18 cellular contexts compared by ENCODE assay signal in the genomic region with DNA sequence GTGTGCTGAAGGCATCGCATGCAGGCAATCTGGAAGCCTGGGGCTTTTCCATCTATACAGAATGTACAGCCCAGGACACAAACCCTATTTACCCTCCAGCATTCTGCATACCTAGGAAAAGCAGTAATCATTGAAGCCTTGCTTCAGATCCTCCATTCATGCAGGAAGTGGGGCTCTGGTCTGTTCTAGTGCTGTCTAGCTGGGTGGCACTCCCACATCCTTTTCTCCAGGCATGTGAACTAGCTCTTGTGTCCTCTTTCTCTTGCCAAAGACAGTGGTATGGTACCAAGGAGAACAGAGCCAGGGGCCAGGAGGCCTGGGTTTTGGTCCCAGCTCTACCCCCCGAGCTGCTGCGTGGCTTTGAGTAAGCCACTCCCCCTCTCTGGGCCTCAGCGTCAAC. TPM values are rescaled to one million over a fixed set of nuclear protein-coding genes. Genes with fewer than 3 reads are reported as not detected.
DNase-seq lines count a peak whose midpoint lies in the region; ATAC-seq and TF ChIP-seq lines count a peak whose summit lies in the region.
"Had no signal": no experiment of that assay in that cellular context is flagged by ENCODE, and none has a peak within 500 bp of the region (broad histone marks: within the 10 kb centered on the region; RNA-seq: fewer than 3 reads in every experiment).

No MANE protein-coding gene starts in this region.

- peak overlapping the region in 2 of 3 donors; percentile 67 to 70 for H3K27ac Mint-ChIP-seq in CD4-positive, CD25-positive, alpha-beta regulatory T cell
- peak overlapping the region; percentile 84 for H3K27ac Mint-ChIP-seq in activated naive CD8-positive, alpha-beta T cell treated with anti-CD3 and anti-CD28 coated beads, Interleukin-2, amount 10 ng/mL, durations not matched to agents 7 days and 5 days
- no peak overlapping the region for H3K27ac Mint-ChIP-seq in endodermal cell

- H4K20me1 ChIP-seq in IMR-90 (ENCODE audit: insufficient read depth, low read length), result peaks cover 2% of the 10 kb centered on the region; the same call in 1 of the 2 replicates

- H3K4me1 ChIP-seq in CD4-positive, CD25-positive, alpha-beta regulatory T cell (ENCODE audit: control insufficient read depth, insufficient read depth, low read length, poor library complexity, severe bottlenecking), result peaks cover 8% of the 10 kb centered on the region
- peaks cover 3% of the 10 kb centered on the region; the same call in 1 of the 2 replicates for H3K4me1 ChIP-seq in IMR-90 (ENCODE audit: control insufficient read depth, insufficient read depth, low read length)
- peaks cover 22% of the 10 kb centered on the region for H3K4me1 ChIP-seq in mesenchymal stem cell (ENCODE audit: control insufficient read depth, insufficient read depth, low read depth, low read length)
- H3K4me1 ChIP-seq in endodermal cell (ENCODE audit: control insufficient read depth, insufficient read depth, low read length), result no peaks in the 10 kb centered on the region
- H3K4me1 ChIP-seq: sigmoid colon had no signal

- in situ Hi-C loops in IMR-90 (cut with MboI; ENCODE audit: low sequenced_read_pairs), result no loop called here

- CTCF ChIA-PET in IMR-90 (lab: Yijun Ruan, JAX), result no interaction called here

- DNase-seq in CD4-positive, CD25-positive, alpha-beta regulatory T cell, result peak in 1 of 3 donors; percentile 48
- DNase-seq in IMR-90 (no peak), mesenchymal stem cell (no peak), endodermal cell (no peak)
- DNase-seq in activated naive CD8-positive, alpha-beta T cell treated with anti-CD3 and anti-CD28 coated beads, Interleukin-2, amount 10 ng/mL, durations not matched to agents 7 days and 5 days, result no peak
- DNase-seq in stimulated activated CD4-positive, alpha-beta T cell treated with anti-CD3 and anti-CD28 coated beads, Interleukin-2, amount 100 ng/mL, for 24 hours, result no peak
- DNase-seq: activated effector memory CD4-positive, alpha-beta T cell treated with anti-CD3 and anti-CD28 coated beads, Interleukin-2, amount 50 U/mL, for 16 hours; immature natural killer cell; midbrain; NCI-H146; NCI-H510A treated with DMSO at 0.1 percent for 48 hours; occipital lobe; sigmoid colon; stimulated activated CD4-positive, alpha-beta T cell treated with anti-CD3 and anti-CD28 coated beads, Interleukin-1b, Interleukin-23, amount 100 ng/mL, for 48 hours had no signal

- H2BK20ac ChIP-seq in IMR-90 (ENCODE audit: low read depth, low read length), result no peak overlapping the region

- no peaks in the 10 kb centered on the region for H3K9me3 ChIP-seq in CD4-positive, CD25-positive, alpha-beta regulatory T cell (ENCODE audit: control insufficient read depth in 2 of 2, low read length in 2 of 2)
- H3K9me3 ChIP-seq in IMR-90 (ENCODE audit: control insufficient read depth, insufficient read depth, low read length), result no peaks in the 10 kb centered on the region
- H3K9me3 ChIP-seq in mesenchymal stem cell (ENCODE audit: control insufficient read depth, low read length), result no peaks in the 10 kb centered on the region
- no peaks in the 10 kb centered on the region for H3K9me3 ChIP-seq in endodermal cell (ENCODE audit: control insufficient read depth, low read length)
- H3K9me3 ChIP-seq: sigmoid colon, suprapubic skin had no signal

- H3K56ac ChIP-seq in IMR-90 (ENCODE audit: extremely low read depth, insufficient read depth, low read length), result no peak overlapping the region

- no peak overlapping the region for H3K4me2 ChIP-seq in IMR-90 (ENCODE audit: low read depth, low read length)
- no peak overlapping the region for H3K4me2 ChIP-seq in mesenchymal stem cell (ENCODE audit: low read length, poor library complexity, severe bottlenecking)

- H2BK5ac ChIP-seq in IMR-90 (ENCODE audit: low read depth, low read length, poor library complexity, severe bottlenecking), result no peak overlapping the region
- no peak overlapping the region for H2BK5ac ChIP-seq in mesenchymal stem cell (ENCODE audit: low read depth, low read length, poor library complexity, severe bottlenecking)

- no peak overlapping the region for H4K91ac ChIP-seq in IMR-90 (ENCODE audit: insufficient read depth, low read depth, low read length)
- peak overlapping the region; percentile 40 for H4K91ac ChIP-seq in mesenchymal stem cell (ENCODE audit: low read length)

- peak overlapping the region; percentile 16; the same call in 1 of the 2 replicates for H3K4ac ChIP-seq in IMR-90 (ENCODE audit: low read depth, low read length)
- H3K4ac ChIP-seq in mesenchymal stem cell (ENCODE audit: low read depth in 1 of 2, low read length in 2 of 2), result peak overlapping the region in 1 of 2 experiments; percentile 37

- H3K4me3 ChIP-seq in CD4-positive, CD25-positive, alpha-beta regulatory T cell (ENCODE audit: low read depth, low read length), result no peak overlapping the region
- H3K4me3 ChIP-seq in IMR-90 (ENCODE audit: insufficient read depth, low read depth, low read length) (no peak overlapping the region), mesenchymal stem cell (ENCODE audit: insufficient read depth in 1 of 2, low read depth in 1 of 2, low read length in 2 of 2) (no peak overlapping the region), endodermal cell (ENCODE audit: low read length) (no peak overlapping the region)
- H3K4me3 ChIP-seq: sigmoid colon, suprapubic skin had no signal

- peaks cover 0 to 22% (median 16%) of the 10 kb centered on the region in 4 donors for H3K4me1 Mint-ChIP-seq in CD4-positive, CD25-positive, alpha-beta regulatory T cell
- H3K4me1 Mint-ChIP-seq in activated naive CD8-positive, alpha-beta T cell treated with anti-CD3 and anti-CD28 coated beads, Interleukin-2, amount 10 ng/mL, durations not matched to agents 7 days and 5 days, result peaks cover 19% of the 10 kb centered on the region
- H3K4me1 Mint-ChIP-seq in endodermal cell, result peaks cover 22% of the 10 kb centered on the region

- H4K5ac ChIP-seq in IMR-90 (ENCODE audit: low read depth, low read length), result no peak overlapping the region

- H2BK120ac ChIP-seq in IMR-90 (ENCODE audit: low read depth, low read length) (no peak overlapping the region), mesenchymal stem cell (ENCODE audit: low read depth, low read length) (no peak overlapping the region)

- intact Hi-C loops in IMR-90 (cut with micrococcal nuclease), result no loop called here

- no peak for ATAC-seq in CD4-positive, CD25-positive, alpha-beta regulatory T cell (ENCODE audit: low read depth in 2 of 2)
- ATAC-seq in IMR-90 (ENCODE audit: low read depth) (peak; percentile 44), HG03159 (IDR thresholded peaks at IDR 0.05; ENCODE audit: unreplicated experiment) (no peak), GM18519 (IDR thresholded peaks at IDR 0.05; ENCODE audit: low FRiP score, unreplicated experiment) (no peak)
- ATAC-seq in activated naive CD8-positive, alpha-beta T cell treated with anti-CD3 and anti-CD28 coated beads, Interleukin-2, amount 10 ng/mL, durations not matched to agents 7 days and 5 days (ENCODE audit: low read depth), result peak; percentile 53
- ATAC-seq: HCT116 had no signal

- no peak overlapping the region for H2AK5ac ChIP-seq in IMR-90 (ENCODE audit: low read depth, low read length)
- H2AK5ac ChIP-seq in mesenchymal stem cell (ENCODE audit: low read length, severe bottlenecking), result no peak overlapping the region

- POLR2A ChIA-PET in IMR-90 (lab: Charles Lee; ENCODE audit: unreplicated experiment), result no interaction called here
- POLR2A ChIA-PET in activated naive CD8-positive, alpha-beta T cell treated with anti-CD3 and anti-CD28 coated beads, Interleukin-2, amount 10 ng/mL, durations not matched to agents 7 days and 5 days (lab: Charles Lee), result interaction anchor here (1.0 kb wide), 1 partner anchor 21 kb away, joined by 4 read pairs; no protein-coding TSS in a partner anchor

- H3K23ac ChIP-seq in IMR-90 (ENCODE audit: low read depth, low read length), result no peak overlapping the region
- H3K23ac ChIP-seq in mesenchymal stem cell (ENCODE audit: low read length in 2 of 2), result no peak overlapping the region

- no peak overlapping the region for H3K18ac ChIP-seq in IMR-90 (ENCODE audit: low read depth, low read length)
- no peak overlapping the region for H3K18ac ChIP-seq in mesenchymal stem cell (ENCODE audit: low read depth in 1 of 2, low read length in 2 of 2)

- WGBS in IMR-90 (ENCODE audit: extremely low coverage in 2 of 2, insufficient read length in 1 of 2), 2 experiments, result no CpG with 5 or more reads among the region's 4 CpGs
- WGBS in mesenchymal stem cell, result 87% methylated on average over 4 of the region's 4 CpGs
- 81 to 100% methylated on average over 1 to 4 of the region's 4 CpGs for WGBS in endodermal cell (ENCODE audit: insufficient coverage in 1 of 2, insufficient read length in 1 of 2), 2 experiments

- TF ChIP-seq RAD21 in IMR-90 (IDR thresholded peaks at IDR 0.05; ENCODE audit: low read length), result no peak

- no peaks in the 10 kb centered on the region for H3K27me3 Mint-ChIP-seq in CD4-positive, CD25-positive, alpha-beta regulatory T cell
- no peaks in the 10 kb centered on the region for H3K27me3 Mint-ChIP-seq in activated naive CD8-positive, alpha-beta T cell treated with anti-CD3 and anti-CD28 coated beads, Interleukin-2, amount 10 ng/mL, durations not matched to agents 7 days and 5 days
- no peaks in the 10 kb centered on the region for H3K27me3 Mint-ChIP-seq in endodermal cell (ENCODE audit: insufficient read depth)

- TF ChIP-seq CTCF in IMR-90 (conservative IDR thresholded peaks at IDR 0.05; ENCODE audit: low read depth, low read length) (no peak), endodermal cell (conservative IDR thresholded peaks at IDR 0.05) (no peak)

- 0 out of 2 replicates have a peak, but pooled peaks cover 3% of the 10 kb centered on the region for H3K9me1 ChIP-seq in IMR-90 (ENCODE audit: insufficient read depth, low read length)

- H3K27ac ChIP-seq in CD4-positive, CD25-positive, alpha-beta regulatory T cell (ENCODE audit: insufficient read depth, low read length, poor library complexity, severe bottlenecking), result no peak overlapping the region
- H3K27ac ChIP-seq in IMR-90 (ENCODE audit: insufficient read depth, low read length) (no peak overlapping the region), mesenchymal stem cell (ENCODE audit: low read length, poor library complexity, severe bottlenecking) (no peak overlapping the region), endodermal cell (ENCODE audit: low read depth, low read length) (no peak overlapping the region)
- H3K27ac ChIP-seq: sigmoid colon, suprapubic skin had no signal

- dilution Hi-C loops in IMR-90 (cut with HindIII; ENCODE audit: low sequenced_read_pairs, unreplicated experiment), result no loop called here

- H2AK9ac ChIP-seq in IMR-90 (replicated peaks; ENCODE audit: low read depth, low read length, poor library complexity), result peak overlapping the region; percentile 37

- H3K9ac ChIP-seq in IMR-90 (ENCODE audit: low read depth, low read length) (no peak overlapping the region), mesenchymal stem cell (ENCODE audit: low read length) (no peak overlapping the region), endodermal cell (ENCODE audit: extremely low read depth, low read length, poor library complexity, severe bottlenecking) (no peak overlapping the region)

- TF ChIP-seq POLR2A in IMR-90 (IDR thresholded peaks at IDR 0.05; ENCODE audit: low read depth, low read length), result no peak

- no peaks in the 10 kb centered on the region for H3K9me3 Mint-ChIP-seq in CD4-positive, CD25-positive, alpha-beta regulatory T cell
- no peaks in the 10 kb centered on the region for H3K9me3 Mint-ChIP-seq in activated naive CD8-positive, alpha-beta T cell treated with anti-CD3 and anti-CD28 coated beads, Interleukin-2, amount 10 ng/mL, durations not matched to agents 7 days and 5 days
- H3K9me3 Mint-ChIP-seq in endodermal cell, result no peaks in the 10 kb centered on the region
- H3K9me3 Mint-ChIP-seq: immature natural killer cell had no signal

- H3K79me1 ChIP-seq in IMR-90 (ENCODE audit: low read depth in 1 of 2, low read length in 2 of 2), result peaks cover 0 to 5% of the 10 kb centered on the region in 2 experiments; a peak in 1 of 4 replicates
- peaks cover 14% of the 10 kb centered on the region for H3K79me1 ChIP-seq in mesenchymal stem cell (replicated peaks; ENCODE audit: low read length, poor library complexity, severe bottlenecking)

- no peak overlapping the region for H2BK12ac ChIP-seq in mesenchymal stem cell (ENCODE audit: low read length in 2 of 2)

- H3K4me3 Mint-ChIP-seq in CD4-positive, CD25-positive, alpha-beta regulatory T cell, result no peak overlapping the region
- H3K4me3 Mint-ChIP-seq in activated naive CD8-positive, alpha-beta T cell treated with anti-CD3 and anti-CD28 coated beads, Interleukin-2, amount 10 ng/mL, durations not matched to agents 7 days and 5 days, result no peak overlapping the region
- no peak overlapping the region for H3K4me3 Mint-ChIP-seq in endodermal cell
- H3K4me3 Mint-ChIP-seq: immature natural killer cell had no signal

- H2BK15ac ChIP-seq in IMR-90 (ENCODE audit: low read depth, low read length), result no peak overlapping the region
- H2BK15ac ChIP-seq in mesenchymal stem cell (ENCODE audit: low read depth, poor library complexity, severe bottlenecking), result no peak overlapping the region

- H2AFZ ChIP-seq in IMR-90 (replicated peaks; ENCODE audit: low read length, poor library complexity) (peak overlapping the region; percentile 16), mesenchymal stem cell (ENCODE audit: low read depth, low read length) (no peak overlapping the region)

- H3K36me3 Mint-ChIP-seq in CD4-positive, CD25-positive, alpha-beta regulatory T cell, result no peaks in the 10 kb centered on the region
- peaks cover 3% of the 10 kb centered on the region for H3K36me3 Mint-ChIP-seq in activated naive CD8-positive, alpha-beta T cell treated with anti-CD3 and anti-CD28 coated beads, Interleukin-2, amount 10 ng/mL, durations not matched to agents 7 days and 5 days
- peaks cover 12% of the 10 kb centered on the region for H3K36me3 Mint-ChIP-seq in endodermal cell (ENCODE audit: low read depth)
- H3K36me3 Mint-ChIP-seq: immature natural killer cell had no signal

- H3K27me3 ChIP-seq in CD4-positive, CD25-positive, alpha-beta regulatory T cell (ENCODE audit: control insufficient read depth, insufficient read depth, low read length), result no peaks in the 10 kb centered on the region
- no peaks in the 10 kb centered on the region for H3K27me3 ChIP-seq in IMR-90 (ENCODE audit: control insufficient read depth, insufficient read depth, low read length)
- H3K27me3 ChIP-seq in mesenchymal stem cell (ENCODE audit: control insufficient read depth in 1 of 2, insufficient read depth in 1 of 2, low read length in 2 of 2), result no peaks in the 10 kb centered on the region
- H3K27me3 ChIP-seq in endodermal cell (ENCODE audit: control insufficient read depth, insufficient read depth, low read length, poor library complexity, severe bottlenecking), result no peaks in the 10 kb centered on the region
- H3K27me3 ChIP-seq: sigmoid colon, suprapubic skin had no signal

- no peaks in the 10 kb centered on the region for H3K36me3 ChIP-seq in CD4-positive, CD25-positive, alpha-beta regulatory T cell (ENCODE audit: control insufficient read depth, insufficient read depth, low read length)
- no peaks in the 10 kb centered on the region for H3K36me3 ChIP-seq in IMR-90 (ENCODE audit: control insufficient read depth, insufficient read depth, low read length)
- peaks cover 0 to 6% of the 10 kb centered on the region in 2 experiments for H3K36me3 ChIP-seq in mesenchymal stem cell (ENCODE audit: control insufficient read depth in 1 of 2, insufficient read depth in 2 of 2, low read depth in 1 of 2, low read length in 2 of 2)
- H3K36me3 ChIP-seq in endodermal cell (ENCODE audit: control insufficient read depth, insufficient read depth, low read length), result no peaks in the 10 kb centered on the region
- H3K36me3 ChIP-seq: sigmoid colon, suprapubic skin had no signal

- no peak overlapping the region for H4K8ac ChIP-seq in IMR-90 (ENCODE audit: low read depth in 2 of 2, low read length in 2 of 2)
- no peak overlapping the region for H4K8ac ChIP-seq in mesenchymal stem cell (ENCODE audit: low read length)

- BruUV-seq in IMR-90 (replicated peaks; lab: Mats Ljungman, UMichigan), result no TSS peak

- H3K14ac ChIP-seq in IMR-90 (replicated peaks; ENCODE audit: low read depth, low read length) (no peak overlapping the region), mesenchymal stem cell (ENCODE audit: low read length in 2 of 2) (no peak overlapping the region)

RNA-seq across cellular contexts. Expression of a gene that starts 21.7 kb away (rescaled TPM):
- total RNA-seq in CD4-positive, CD25-positive, alpha-beta regulatory T cell, result 23.7 TPM
- 1 to 10 TPM; 1.0 to 3.3 (median 1.9) TPM for polyA plus RNA-seq in CD4-positive, CD25-positive, alpha-beta regulatory T cell
- total RNA-seq in IMR-90 (2012; rRNA removed), result 11.1 and 12.0 TPM in 2 replicates
- 12.1 and 12.6 TPM in 2 replicates for polyA plus RNA-seq in IMR-90 (2012; rRNA removed)
- polyA plus RNA-seq in IMR-90 (2012; cell fraction: cytosol; rRNA removed), result 5.9 and 7.7 TPM in 2 replicates
- 40.5 and 54.0 TPM in 2 replicates for polyA plus RNA-seq in IMR-90 (2012; cell fraction: nucleus; rRNA removed; ENCODE audit: low replicate concordance)
- total RNA-seq in activated naive CD8-positive, alpha-beta T cell treated with anti-CD3 and anti-CD28 coated beads, Interleukin-2, amount 10 ng/mL, durations not matched to agents 7 days and 5 days, result 10 to 100 TPM; 45.0 to 54.3 TPM
- 19.5 TPM for polyA plus RNA-seq in mesenchymal stem cell (2013, experiment 1 of 2)
- polyA plus RNA-seq in mesenchymal stem cell (2013, experiment 2 of 2), result 17.4 TPM
- 10 to 100 TPM; 29.1 to 39.6 TPM for total RNA-seq in endodermal cell
- polyA plus RNA-seq in endodermal cell (2013, experiment 1 of 2), result 35.6 TPM
- 29.0 TPM for polyA plus RNA-seq in endodermal cell (2013, experiment 2 of 2)

Comparison
In these comparisons a context has a peak if more than half of its experiments do, and no peak if none do; other contexts are left out.
1. ATAC-seq: peak in IMR-90 (single experiment) and activated naive CD8-positive, alpha-beta T cell treated with anti-CD3 and anti-CD28 coated beads, Interleukin-2, amount 10 ng/mL, durations not matched to agents 7 days and 5 days (single experiment); none in CD4-positive, CD25-positive, alpha-beta regulatory T cell (0 of 2), HG03159 (single experiment) and GM18519 (single experiment).